ENCODE assay signal across 13 cellular contexts in the genomic region with DNA sequence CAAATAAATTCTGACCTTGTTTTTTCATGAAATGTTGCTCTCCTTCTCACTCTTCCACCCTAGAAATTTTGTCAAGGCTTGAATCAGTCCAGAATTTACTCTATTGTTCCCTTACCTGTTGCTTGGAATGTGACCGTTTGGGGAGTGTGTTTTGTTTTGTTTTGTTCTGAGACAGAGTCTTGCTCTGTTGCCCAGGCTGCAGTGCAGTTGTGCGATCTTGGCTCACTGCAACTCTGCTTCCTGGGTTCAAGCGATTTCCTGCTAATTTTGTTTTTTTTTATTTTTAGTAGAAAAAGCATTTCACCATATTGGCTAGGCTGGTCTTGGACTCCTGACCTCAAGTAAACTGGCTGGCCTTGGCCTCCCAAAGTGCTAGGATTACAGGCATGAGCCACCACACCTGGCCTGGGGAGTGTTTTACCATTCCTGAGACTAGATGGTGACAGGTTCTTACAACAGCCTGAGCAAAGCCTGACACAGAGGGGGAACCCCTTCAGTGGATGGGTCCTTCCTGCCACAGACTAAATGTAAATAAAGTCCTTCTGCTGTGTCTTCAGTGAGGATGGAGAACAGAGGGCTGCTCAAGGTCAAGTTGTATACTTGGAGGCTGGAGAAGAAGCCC. TPM values are rescaled to one million over a fixed set of nuclear protein-coding genes. Genes with fewer than 3 reads are reported as not detected.
DNase-seq lines count a peak whose midpoint lies in the region; ATAC-seq and TF ChIP-seq lines count a peak whose summit lies in the region.
"Had no signal": no experiment of that assay in that cellular context is flagged by ENCODE, and none has a peak within 500 bp of the region (broad histone marks: within the 10 kb centered on the region; RNA-seq: fewer than 3 reads in every experiment).

No MANE protein-coding gene starts in this region.

- H3K36me3 ChIP-seq in thyroid gland: no peaks in the 10 kb centered on the region
- H3K36me3 ChIP-seq in ascending aorta: no peaks in the 10 kb centered on the region
- H3K36me3 ChIP-seq: spleen had no signal

- no peak for TF ChIP-seq CTCF in thyroid gland (IDR thresholded peaks at IDR 0.05)
- no peak for TF ChIP-seq CTCF in ascending aorta (IDR thresholded peaks at IDR 0.05)

- peaks cover 4% of the 10 kb centered on the region for H3K27me3 Mint-ChIP-seq in activated T-helper 1 cell treated with anti-CD3 and anti-CD28 coated beads, Interleukin-12 subunit alpha, Interleukin-12 subunit beta, Interleukin-2, Interleukin-4 antibody, amounts not matched to agents 30 ng/mL and 10 ng/mL and 1 ng/mL, durations not matched to agents 14 hours and 24 hours and 36 hours (ENCODE audit: insufficient read depth)

- peak overlapping the region; percentile 73 for H3K4me3 Mint-ChIP-seq in activated T-helper 1 cell treated with anti-CD3 and anti-CD28 coated beads, Interleukin-12 subunit alpha, Interleukin-12 subunit beta, Interleukin-2, Interleukin-4 antibody, amounts not matched to agents 30 ng/mL and 10 ng/mL and 1 ng/mL, durations not matched to agents 14 hours and 24 hours and 36 hours
- H3K4me3 Mint-ChIP-seq: brain, nephron had no signal

- peak; percentile 28 for DNase-seq in activated T-cell treated with anti-CD3 and anti-CD28 coated beads, Interleukin-2, amount 50 U/mL, for 1 hour
- DNase-seq in activated T-cell treated with anti-CD3 and anti-CD28 coated beads for 4 hours (no peak), kidney tubule cell (ENCODE audit: low spot score) (peak; percentile 57), thyroid gland (peak in 1 of 2 donors; percentile 26), DMS114 treated with DMSO at 0.1 percent for 48 hours (lab: John Stamatoyannopoulos, UW; ENCODE audit: unreplicated experiment) (no peak), ascending aorta (ENCODE audit: low spot score in 2 of 2) (no peak)
- DNase-seq in activated T-helper 1 cell treated with anti-CD3 and anti-CD28 coated beads, Interleukin-12 subunit alpha, Interleukin-12 subunit beta, Interleukin-2, Interleukin-4 antibody, amounts not matched to agents 30 ng/mL and 10 ng/mL and 1 ng/mL, durations not matched to agents 14 hours and 24 hours and 36 hours (ENCODE audit: low spot score): peak; percentile 45
- DNase-seq: erythroblast, SIG-M5, spleen had no signal

- H3K4me1 ChIP-seq in thyroid gland (peaks cover 25 to 53% of the 10 kb centered on the region in 2 donors), ascending aorta (no peaks in the 10 kb centered on the region)

- H3K9me3 Mint-ChIP-seq in activated T-helper 1 cell treated with anti-CD3 and anti-CD28 coated beads, Interleukin-12 subunit alpha, Interleukin-12 subunit beta, Interleukin-2, Interleukin-4 antibody, amounts not matched to agents 30 ng/mL and 10 ng/mL and 1 ng/mL, durations not matched to agents 14 hours and 24 hours and 36 hours: no peaks in the 10 kb centered on the region
- H3K9me3 Mint-ChIP-seq: brain, nephron had no signal

- H3K27ac ChIP-seq in thyroid gland: peak overlapping the region; percentile 8 to 53 (median 40)
- H3K27ac ChIP-seq in ascending aorta: no peak overlapping the region

- WGBS in thyroid gland, 2 donors: 47 to 50% methylated on average over 3 of the region's 3 CpGs

- TF ChIP-seq POLR2A in thyroid gland (IDR thresholded peaks at IDR 0.05): no peak

- H3K4me3 ChIP-seq in thyroid gland (replicated peaks in 1 of 3): no peak overlapping the region
- no peak overlapping the region for H3K4me3 ChIP-seq in ascending aorta
- H3K4me3 ChIP-seq: spleen had no signal

- H3K9me3 ChIP-seq in thyroid gland (no peaks in the 10 kb centered on the region), ascending aorta (no peaks in the 10 kb centered on the region)
- H3K9me3 ChIP-seq: spleen had no signal

- H3K27ac Mint-ChIP-seq in activated T-helper 1 cell treated with anti-CD3 and anti-CD28 coated beads, Interleukin-12 subunit alpha, Interleukin-12 subunit beta, Interleukin-2, Interleukin-4 antibody, amounts not matched to agents 30 ng/mL and 10 ng/mL and 1 ng/mL, durations not matched to agents 14 hours and 24 hours and 36 hours: peak overlapping the region; percentile 92
- H3K27ac Mint-ChIP-seq: nephron had no signal

- intact Hi-C loops in activated T-helper 1 cell treated with anti-CD3 and anti-CD28 coated beads, Interleukin-12 subunit alpha, Interleukin-12 subunit beta, Interleukin-2, Interleukin-4 antibody, amounts not matched to agents 30 ng/mL and 10 ng/mL and 1 ng/mL, durations not matched to agents 14 hours and 24 hours and 36 hours (cut with micrococcal nuclease): loop anchor here (1.0 to 5.0 kb wide), 2 partner anchors 17 to 54 kb away; a partner anchor contains a TSS
- intact Hi-C loops in thyroid gland (cut with DNase I): no loop called here
- intact Hi-C loops in ascending aorta (cut with DNase I): loop anchor here (10.0 kb wide), 1 partner anchor 59 kb away; no protein-coding TSS in a partner anchor

- H3K27me3 ChIP-seq in thyroid gland (no peaks in the 10 kb centered on the region), ascending aorta (no peaks in the 10 kb centered on the region)
- H3K27me3 ChIP-seq: spleen had no signal

- H3K4me1 Mint-ChIP-seq in activated T-helper 1 cell treated with anti-CD3 and anti-CD28 coated beads, Interleukin-12 subunit alpha, Interleukin-12 subunit beta, Interleukin-2, Interleukin-4 antibody, amounts not matched to agents 30 ng/mL and 10 ng/mL and 1 ng/mL, durations not matched to agents 14 hours and 24 hours and 36 hours (ENCODE audit: low read depth): peaks cover 60% of the 10 kb centered on the region

- no peak for ATAC-seq in GM18519 (IDR thresholded peaks at IDR 0.05; ENCODE audit: low FRiP score, unreplicated experiment)

- H3K36me3 Mint-ChIP-seq in activated T-helper 1 cell treated with anti-CD3 and anti-CD28 coated beads, Interleukin-12 subunit alpha, Interleukin-12 subunit beta, Interleukin-2, Interleukin-4 antibody, amounts not matched to agents 30 ng/mL and 10 ng/mL and 1 ng/mL, durations not matched to agents 14 hours and 24 hours and 36 hours (ENCODE audit: low read depth): peaks cover 14% of the 10 kb centered on the region
- H3K36me3 Mint-ChIP-seq: brain had no signal

RNA-seq across cellular contexts. Expression of a gene that starts 52.0 kb away (rescaled TPM):
- 41.8 and 42.1 TPM in 2 replicates for total RNA-seq in activated T-helper 1 cell treated with anti-CD3 and anti-CD28 coated beads, Interleukin-12 subunit alpha, Interleukin-12 subunit beta, Interleukin-2, Interleukin-4 antibody, amounts not matched to agents 30 ng/mL and 10 ng/mL and 1 ng/mL, durations not matched to agents 14 hours and 24 hours and 36 hours
- total RNA-seq in thyroid gland: 10 to 100 TPM; 15.6 to 32.2 (median 20.0) TPM
- total RNA-seq in ascending aorta: 5.0 TPM

RNA-seq across cellular contexts. Expression of a gene that starts 58.1 kb away (rescaled TPM):
- total RNA-seq in activated T-helper 1 cell treated with anti-CD3 and anti-CD28 coated beads, Interleukin-12 subunit alpha, Interleukin-12 subunit beta, Interleukin-2, Interleukin-4 antibody, amounts not matched to agents 30 ng/mL and 10 ng/mL and 1 ng/mL, durations not matched to agents 14 hours and 24 hours and 36 hours: 412 and 420 TPM in 2 replicates
- total RNA-seq in thyroid gland: 100 to 1,000 TPM; 366 to 865 (median 581) TPM
- 273 TPM for total RNA-seq in ascending aorta

Comparison
In these comparisons a context has a peak if more than half of its experiments do, and no peak if none do; other contexts are left out.
1. DNase-seq: peak in activated T-cell treated with anti-CD3 and anti-CD28 coated beads, Interleukin-2, amount 50 U/mL, for 1 hour (single experiment), activated T-helper 1 cell treated with anti-CD3 and anti-CD28 coated beads, Interleukin-12 subunit alpha, Interleukin-12 subunit beta, Interleukin-2, Interleukin-4 antibody, amounts not matched to agents 30 ng/mL and 10 ng/mL and 1 ng/mL, durations not matched to agents 14 hours and 24 hours and 36 hours (single experiment) and kidney tubule cell (single experiment); none in activated T-cell treated with anti-CD3 and anti-CD28 coated beads for 4 hours (single experiment), DMS114 treated with DMSO at 0.1 percent for 48 hours (single experiment) and ascending aorta (0 of 2).
2. H3K27ac ChIP-seq: peak in thyroid gland (3 of 3); none in ascending aorta (0 of 2).